1 cellular context compared by ENCODE assay signal in the genomic region with DNA sequence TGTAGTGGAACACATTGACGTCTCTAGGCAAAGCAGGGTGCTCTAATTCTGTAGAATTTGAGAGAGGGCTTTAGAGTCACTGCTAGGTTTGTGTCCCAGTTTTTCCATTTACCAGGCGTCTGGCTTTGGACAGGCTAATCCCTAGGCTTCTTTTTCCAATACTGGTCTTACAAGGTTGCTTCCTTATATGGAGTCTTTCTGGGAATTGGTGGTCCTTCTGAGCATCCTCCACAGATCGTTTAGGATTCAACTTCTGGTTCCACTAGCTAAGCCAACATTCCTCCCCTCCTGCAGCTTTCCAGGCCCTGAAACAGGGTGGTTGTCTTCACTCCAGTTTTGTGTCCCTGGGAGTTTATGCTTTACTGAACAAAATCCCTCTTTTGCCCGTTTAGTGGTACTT.
A peak's percentile ranks its signal among the peaks of the same experiment; 100 is the strongest.
TF ChIP-seq lines count a peak whose summit lies in the region.

No MANE protein-coding gene starts in this region.

TF ChIP-seq in GM23338, 12 proteins besides CTCF, POLR2A, EP300 and RAD21:
- TF ChIP-seq ZNF462 (CRISPR knock-in tag; IDR thresholded peaks at IDR 0.05) (peak; percentile 77), POLR2AphosphoS5 (IDR thresholded peaks at IDR 0.05; ENCODE audit: low read depth) (no peak)
